In the genomic region with DNA sequence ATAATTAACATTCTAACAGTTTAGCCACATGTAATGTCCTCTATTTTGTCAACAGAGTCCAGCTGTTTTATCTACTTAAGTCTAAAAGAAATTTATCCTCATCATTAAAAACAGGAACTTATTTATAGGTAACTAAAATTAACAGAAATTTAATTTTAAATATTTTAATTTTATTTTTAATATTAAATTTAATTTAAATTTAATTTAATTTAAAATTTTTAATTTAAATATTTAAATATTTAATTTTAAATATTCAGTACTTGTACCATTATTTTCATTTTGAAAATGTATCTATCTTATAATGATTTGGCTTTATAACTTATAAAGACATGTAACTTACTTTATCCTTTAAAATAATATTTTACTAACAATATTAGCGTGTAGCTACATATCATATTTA, we compare ENCODE assay signal across 28 cellular contexts. TPM values are rescaled to one million over a fixed set of nuclear protein-coding genes. Genes with fewer than 3 reads are reported as not detected.
"Had no signal": no experiment of that assay in that cellular context is flagged by ENCODE, and none has a peak within 500 bp of the region (broad histone marks: within the 10 kb centered on the region; RNA-seq: fewer than 3 reads in every experiment).

No MANE protein-coding gene starts in this region.

- H3K27ac ChIP-seq: esophagus squamous epithelium, lower lobe of right lung, neural progenitor cell, parathyroid adenoma, prostate gland, right lobe of liver, testis, tibial nerve, upper lobe of right lung had no signal

- H3K4me1 Mint-ChIP-seq: natural killer cell had no signal

- H3K9me3 ChIP-seq: esophagus squamous epithelium, lower lobe of right lung, prostate gland, right lobe of liver, spleen, testis, tibial nerve, upper lobe of right lung had no signal

- H3K27me3 Mint-ChIP-seq: memory B cell; stimulated activated memory B cell treated with anti-CD40 and anti-IgM and Interleukin-4, amounts not matched to agents 10 μg/mL and 1 μg/mL and 100 μg/mL, for 72 hours; stimulated activated naive CD8-positive, alpha-beta T cell treated with anti-CD3 and anti-CD28 coated beads, Interleukin-15, Interleukin-2, amounts not matched to agents 100 ng/mL and 50 ng/mL, for 24 hours had no signal

- DNase-seq: central memory CD4-positive, alpha-beta T cell; effector memory CD4-positive, alpha-beta T cell; esophagus squamous epithelium; foreskin fibroblast; hippocampal formation; lower lobe of right lung; natural killer cell; nucleus accumbens; right lobe of liver; spleen; stimulated activated CD4-positive, alpha-beta T cell treated with anti-CD3 and anti-CD28 coated beads, Interleukin-15, amount 100 ng/mL, for 24 hours; stimulated activated CD4-positive, alpha-beta T cell treated with anti-CD3 and anti-CD28 coated beads, Interleukin-1b, Interleukin-23, amount 100 ng/mL, for 48 hours; stimulated activated CD4-positive, alpha-beta T cell treated with anti-CD3 and anti-CD28 coated beads, Interleukin-4, amount 100 ng/mL, for 24 hours; testis; upper lobe of right lung had no signal

- H3K4me3 Mint-ChIP-seq: memory B cell; mesothelial cell of epicardium; natural killer cell; neural progenitor cell; stimulated activated memory B cell treated with anti-CD40 and anti-IgM and Interleukin-4, amounts not matched to agents 10 μg/mL and 1 μg/mL and 100 μg/mL, for 72 hours; stimulated activated naive CD8-positive, alpha-beta T cell treated with anti-CD3 and anti-CD28 coated beads, Interleukin-15, Interleukin-2, amounts not matched to agents 100 ng/mL and 50 ng/mL, for 24 hours had no signal

- H3K27me3 ChIP-seq: esophagus squamous epithelium, neural progenitor cell, right lobe of liver, spleen, testis, tibial nerve, upper lobe of right lung had no signal

- H3K36me3 Mint-ChIP-seq: memory B cell; mesothelial cell of epicardium; natural killer cell; neural progenitor cell; stimulated activated memory B cell treated with anti-CD40 and anti-IgM and Interleukin-4, amounts not matched to agents 10 μg/mL and 1 μg/mL and 100 μg/mL, for 72 hours had no signal

- H3K27ac Mint-ChIP-seq: memory B cell; mesothelial cell of epicardium; natural killer cell; neural progenitor cell; stimulated activated memory B cell treated with anti-CD40 and anti-IgM and Interleukin-4, amounts not matched to agents 10 μg/mL and 1 μg/mL and 100 μg/mL, for 72 hours; stimulated activated naive CD8-positive, alpha-beta T cell treated with anti-CD3 and anti-CD28 coated beads, Interleukin-15, Interleukin-2, amounts not matched to agents 100 ng/mL and 50 ng/mL, for 24 hours had no signal

- H3K9me3 Mint-ChIP-seq: memory B cell; mesothelial cell of epicardium; natural killer cell; neural progenitor cell; stimulated activated memory B cell treated with anti-CD40 and anti-IgM and Interleukin-4, amounts not matched to agents 10 μg/mL and 1 μg/mL and 100 μg/mL, for 72 hours; stimulated activated naive CD8-positive, alpha-beta T cell treated with anti-CD3 and anti-CD28 coated beads, Interleukin-15, Interleukin-2, amounts not matched to agents 100 ng/mL and 50 ng/mL, for 24 hours had no signal

- H3K36me3 ChIP-seq: esophagus squamous epithelium, lower lobe of right lung, neural progenitor cell, prostate gland, right lobe of liver, spleen, tibial nerve, upper lobe of right lung had no signal

- H3K4me3 ChIP-seq: esophagus squamous epithelium, lower lobe of right lung, neural progenitor cell, prostate gland, right lobe of liver, spleen, testis, tibial nerve, upper lobe of right lung had no signal

- H3K4me1 ChIP-seq: esophagus squamous epithelium, neural progenitor cell, parathyroid adenoma, prostate gland, right lobe of liver, testis had no signal

RNA-seq across cellular contexts. Expression of a gene that starts 1.0 kb away (rescaled TPM):
- total RNA-seq: chondrocyte, epithelial cell of proximal tubule, esophagus squamous epithelium, left lobe of liver, lower lobe of right lung, mesothelial cell of epicardium, mucosa of gallbladder, myocyte, natural killer cell, prostate gland, right lobe of liver, testis, tibial nerve, upper lobe of right lung had no signal
